1 cellular context compared by ENCODE assay signal in the genomic region with DNA sequence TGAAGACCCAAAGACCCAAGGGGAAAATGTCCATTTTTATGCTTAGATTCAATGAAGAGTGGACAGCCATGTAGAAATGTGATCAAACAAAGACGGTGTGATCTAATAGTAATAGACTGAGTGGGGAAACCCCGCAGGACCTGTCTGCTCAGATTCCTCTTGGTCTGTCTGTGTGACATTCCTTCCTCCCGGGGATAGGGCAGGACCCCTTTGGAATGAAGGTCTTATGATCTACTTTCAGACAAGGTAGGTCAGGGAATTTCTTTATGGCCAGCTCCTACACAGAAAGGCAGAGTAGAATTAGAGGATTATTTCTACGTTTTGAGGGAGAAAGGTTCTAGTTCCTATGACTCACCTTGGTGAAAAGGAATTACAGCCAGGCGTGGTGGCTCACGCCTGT.
TF ChIP-seq lines count a peak whose summit lies in the region.

No MANE protein-coding gene starts in this region.

TF ChIP-seq in GM23338, 12 proteins besides CTCF, POLR2A, EP300 and RAD21 (continued from another document):
- TF ChIP-seq, protein P1, sequence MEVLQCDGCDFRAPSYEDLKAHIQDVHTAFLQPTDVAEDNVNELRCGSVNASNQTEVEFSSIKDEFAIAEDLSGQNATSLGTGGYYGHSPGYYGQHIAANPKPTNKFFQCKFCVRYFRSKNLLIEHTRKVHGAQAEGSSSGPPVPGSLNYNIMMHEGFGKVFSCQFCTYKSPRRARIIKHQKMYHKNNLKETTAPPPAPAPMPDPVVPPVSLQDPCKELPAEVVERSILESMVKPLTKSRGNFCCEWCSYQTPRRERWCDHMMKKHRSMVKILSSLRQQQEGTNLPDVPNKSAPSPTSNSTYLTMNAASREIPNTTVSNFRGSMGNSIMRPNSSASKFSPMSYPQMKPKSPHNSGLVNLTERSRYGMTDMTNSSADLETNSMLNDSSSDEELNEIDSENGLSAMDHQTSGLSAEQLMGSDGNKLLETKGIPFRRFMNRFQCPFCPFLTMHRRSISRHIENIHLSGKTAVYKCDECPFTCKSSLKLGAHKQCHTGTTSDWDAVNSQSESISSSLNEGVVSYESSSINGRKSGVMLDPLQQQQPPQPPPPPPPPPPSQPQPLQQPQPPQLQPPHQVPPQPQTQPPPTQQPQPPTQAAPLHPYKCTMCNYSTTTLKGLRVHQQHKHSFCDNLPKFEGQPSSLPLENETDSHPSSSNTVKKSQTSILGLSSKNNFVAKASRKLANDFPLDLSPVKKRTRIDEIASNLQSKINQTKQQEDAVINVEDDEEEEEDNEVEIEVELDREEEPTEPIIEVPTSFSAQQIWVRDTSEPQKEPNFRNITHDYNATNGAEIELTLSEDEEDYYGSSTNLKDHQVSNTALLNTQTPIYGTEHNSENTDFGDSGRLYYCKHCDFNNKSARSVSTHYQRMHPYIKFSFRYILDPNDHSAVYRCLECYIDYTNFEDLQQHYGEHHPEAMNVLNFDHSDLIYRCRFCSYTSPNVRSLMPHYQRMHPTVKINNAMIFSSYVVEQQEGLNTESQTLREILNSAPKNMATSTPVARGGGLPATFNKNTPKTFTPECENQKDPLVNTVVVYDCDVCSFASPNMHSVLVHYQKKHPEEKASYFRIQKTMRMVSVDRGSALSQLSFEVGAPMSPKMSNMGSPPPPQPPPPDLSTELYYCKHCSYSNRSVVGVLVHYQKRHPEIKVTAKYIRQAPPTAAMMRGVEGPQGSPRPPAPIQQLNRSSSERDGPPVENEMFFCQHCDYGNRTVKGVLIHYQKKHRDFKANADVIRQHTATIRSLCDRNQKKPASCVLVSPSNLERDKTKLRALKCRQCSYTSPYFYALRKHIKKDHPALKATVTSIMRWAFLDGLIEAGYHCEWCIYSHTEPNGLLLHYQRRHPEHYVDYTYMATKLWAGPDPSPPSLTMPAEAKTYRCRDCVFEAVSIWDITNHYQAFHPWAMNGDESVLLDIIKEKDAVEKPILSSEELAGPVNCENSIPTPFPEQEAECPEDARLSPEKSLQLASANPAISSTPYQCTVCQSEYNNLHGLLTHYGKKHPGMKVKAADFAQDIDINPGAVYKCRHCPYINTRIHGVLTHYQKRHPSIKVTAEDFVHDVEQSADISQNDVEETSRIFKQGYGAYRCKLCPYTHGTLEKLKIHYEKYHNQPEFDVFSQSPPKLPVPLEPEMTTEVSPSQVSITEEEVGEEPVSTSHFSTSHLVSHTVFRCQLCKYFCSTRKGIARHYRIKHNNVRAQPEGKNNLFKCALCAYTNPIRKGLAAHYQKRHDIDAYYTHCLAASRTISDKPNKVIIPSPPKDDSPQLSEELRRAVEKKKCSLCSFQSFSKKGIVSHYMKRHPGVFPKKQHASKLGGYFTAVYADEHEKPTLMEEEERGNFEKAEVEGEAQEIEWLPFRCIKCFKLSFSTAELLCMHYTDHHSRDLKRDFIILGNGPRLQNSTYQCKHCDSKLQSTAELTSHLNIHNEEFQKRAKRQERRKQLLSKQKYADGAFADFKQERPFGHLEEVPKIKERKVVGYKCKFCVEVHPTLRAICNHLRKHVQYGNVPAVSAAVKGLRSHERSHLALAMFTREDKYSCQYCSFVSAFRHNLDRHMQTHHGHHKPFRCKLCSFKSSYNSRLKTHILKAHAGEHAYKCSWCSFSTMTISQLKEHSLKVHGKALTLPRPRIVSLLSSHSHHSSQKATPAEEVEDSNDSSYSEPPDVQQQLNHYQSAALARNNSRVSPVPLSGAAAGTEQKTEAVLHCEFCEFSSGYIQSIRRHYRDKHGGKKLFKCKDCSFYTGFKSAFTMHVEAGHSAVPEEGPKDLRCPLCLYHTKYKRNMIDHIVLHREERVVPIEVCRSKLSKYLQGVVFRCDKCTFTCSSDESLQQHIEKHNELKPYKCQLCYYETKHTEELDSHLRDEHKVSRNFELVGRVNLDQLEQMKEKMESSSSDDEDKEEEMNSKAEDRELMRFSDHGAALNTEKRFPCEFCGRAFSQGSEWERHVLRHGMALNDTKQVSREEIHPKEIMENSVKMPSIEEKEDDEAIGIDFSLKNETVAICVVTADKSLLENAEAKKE (CRISPR knock-in tag; IDR thresholded peaks at IDR 0.05): no peak
- no peak for TF ChIP-seq ZNF331 (CRISPR knock-in tag; IDR thresholded peaks at IDR 0.05; ENCODE audit: low read depth)
- no peak for TF ChIP-seq ETS1 (IDR thresholded peaks at IDR 0.05)
